Comparison of ENCODE assay signal across 8 cellular contexts in the genomic region with DNA sequence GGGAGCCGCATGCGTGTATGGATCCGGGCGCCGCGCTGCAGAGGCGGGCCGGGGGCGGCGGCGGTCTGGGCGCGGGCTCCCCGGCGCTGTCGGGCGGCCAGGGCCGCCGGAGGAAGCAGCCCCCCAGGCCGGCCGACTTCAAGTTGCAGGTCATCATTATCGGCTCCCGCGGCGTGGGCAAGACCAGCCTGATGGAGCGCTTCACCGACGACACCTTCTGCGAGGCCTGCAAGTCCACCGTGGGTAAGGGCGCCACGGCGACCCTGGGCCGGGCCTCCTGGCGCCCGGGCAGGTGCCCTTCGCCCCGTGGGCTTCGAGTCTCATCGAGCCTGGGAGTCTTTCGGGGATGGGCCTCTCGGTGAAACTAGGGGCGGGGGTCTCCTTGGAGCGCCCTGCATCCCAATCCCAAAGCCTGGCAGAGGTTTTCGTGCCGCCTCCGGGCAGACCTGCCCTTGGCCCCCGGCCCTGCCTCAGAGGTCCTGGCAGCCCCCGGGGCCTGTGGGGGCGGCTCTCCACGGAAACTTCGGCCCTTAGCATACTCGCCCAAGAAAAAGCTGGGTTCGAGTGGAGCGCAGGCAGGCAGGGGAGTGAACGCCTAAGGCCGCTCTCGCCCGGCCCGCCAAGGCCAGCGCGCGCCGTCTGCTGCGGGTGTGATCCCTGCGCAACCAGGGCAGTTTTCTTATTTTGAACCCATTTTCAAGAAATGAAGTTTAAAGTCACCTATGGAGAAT. TPM values are rescaled to one million over a fixed set of nuclear protein-coding genes. Genes with fewer than 3 reads are reported as not detected.
A peak's percentile ranks its signal among the peaks of the same experiment; 100 is the strongest.
DNase-seq lines count a peak whose midpoint lies in the region; ATAC-seq and TF ChIP-seq lines count a peak whose summit lies in the region.

No MANE protein-coding gene starts in this region.

- no peak overlapping the region for H2BK120ac ChIP-seq in trophoblast cell (ENCODE audit: insufficient read depth, low read length, poor library complexity)

- WGBS in HUES64: under 1% methylated on average over 66 of the region's 66 CpGs
- no CpG with 5 or more reads among the region's 66 CpGs for WGBS in trophoblast cell (ENCODE audit: extremely low coverage, insufficient coverage, insufficient read length)

- peak overlapping the region; percentile 73 for H4K91ac ChIP-seq in trophoblast cell (ENCODE audit: low read depth, low read length)

- peak; percentile 12 for ATAC-seq in GM19467 (IDR thresholded peaks at IDR 0.05; ENCODE audit: unreplicated experiment)

- H3K9ac ChIP-seq in HUES64 (ENCODE audit: low read depth, low read length) (peak overlapping the region; percentile 84), trophoblast cell (ENCODE audit: low read length) (peak overlapping the region; percentile 82)

- no peaks in the 10 kb centered on the region for H3K9me3 ChIP-seq in HUES64 (ENCODE audit: insufficient read depth, low read depth, low read length)
- no peaks in the 10 kb centered on the region for H3K9me3 ChIP-seq in trophoblast cell (ENCODE audit: insufficient read depth, low read depth, low read length)

- H3K36me3 ChIP-seq in BJ (ENCODE audit: control insufficient read depth, insufficient read depth, low read length) (0 out of 2 replicates have a peak, but pooled peaks cover 2% of the 10 kb centered on the region), HUES64 (ENCODE audit: insufficient read depth, low read length) (peaks cover 13% of the 10 kb centered on the region), trophoblast cell (ENCODE audit: control insufficient read depth in 1 of 2, insufficient read depth in 2 of 2, low read length in 2 of 2) (peaks cover 3% of the 10 kb centered on the region in 2 experiments)

- H3K18ac ChIP-seq in trophoblast cell (ENCODE audit: low read length): peak overlapping the region; percentile 80

- peak overlapping the region; percentile 81 for H4K8ac ChIP-seq in trophoblast cell (ENCODE audit: low read depth, low read length)

- H2AFZ ChIP-seq in trophoblast cell (ENCODE audit: insufficient read depth, low read length, poor library complexity): peak overlapping the region; percentile 69

- H3K4me3 ChIP-seq in BJ (ENCODE audit: low read depth, low read length) (peak overlapping the region; percentile 93), HUES64 (ENCODE audit: low read length) (peak overlapping the region; percentile 93), foreskin fibroblast (ENCODE audit: low read depth in 1 of 2, low read length in 2 of 2) (peak overlapping the region; percentile 63 to 96), trophoblast cell (ENCODE audit: low read depth, low read length) (peak overlapping the region; percentile 85)

- POLR2A ChIA-PET in BJ (lab: Charles Lee): no interaction called here

- no peak overlapping the region for H2BK5ac ChIP-seq in trophoblast cell (ENCODE audit: low read depth, low read length, poor library complexity)

- peaks cover 6% of the 10 kb centered on the region for H3K79me2 ChIP-seq in trophoblast cell (ENCODE audit: control insufficient read depth, insufficient read depth, low read length, poor library complexity)

- H3K14ac ChIP-seq in trophoblast cell (ENCODE audit: low read length): peak overlapping the region; percentile 77

- peak overlapping the region; percentile 90 for H3K4ac ChIP-seq in trophoblast cell (ENCODE audit: low read depth, low read length)

- H3K4me1 ChIP-seq in HUES64 (ENCODE audit: insufficient read depth, low read length) (peaks cover 46% of the 10 kb centered on the region), trophoblast cell (ENCODE audit: control insufficient read depth in 1 of 2, insufficient read depth in 2 of 2, low read length in 2 of 2) (peaks cover 8 to 13% of the 10 kb centered on the region in 2 experiments)

- CTCF ChIA-PET in BJ (lab: Yijun Ruan, JAX): interaction anchor here (0.6 to 2.0 kb wide), 6 partner anchors 9 to 447 kb away, joined by 3 to 9 read pairs (median 3); no protein-coding TSS in a partner anchor

- H4K12ac ChIP-seq in trophoblast cell (ENCODE audit: low read depth, low read length): peak overlapping the region; percentile 70

- H3K27ac ChIP-seq in HUES64 (ENCODE audit: low read depth, low read length) (peak overlapping the region; percentile 62), trophoblast cell (ENCODE audit: low read depth, low read length) (no peak overlapping the region)

- no peak for TF ChIP-seq CTCF in BJ (IDR thresholded peaks at IDR 0.05; ENCODE audit: insufficient read depth, low read depth, low read length)
- TF ChIP-seq CTCF in foreskin fibroblast (IDR thresholded peaks at IDR 0.05; ENCODE audit: low read depth, low read length): no peak

- peak overlapping the region; percentile 53 for H2AK5ac ChIP-seq in trophoblast cell (ENCODE audit: low read length)

- peak overlapping the region; percentile 99 for H3K4me2 ChIP-seq in trophoblast cell (ENCODE audit: low read length)

- no peak overlapping the region for H2BK12ac ChIP-seq in trophoblast cell (ENCODE audit: low read length)

- DNase-seq in BJ (ENCODE audit: low read depth) (no peak), foreskin fibroblast (peak in 1 of 2 donors; percentile 44), trophoblast cell (peak in 1 of 2 donors; percentile 37), COR-L47 (lab: John Stamatoyannopoulos, UW) (no peak), NCI-H1436 treated with DMSO at 0.1 percent for 48 hours (lab: John Stamatoyannopoulos, UW) (no peak)
- DNase-seq in activated CD8-positive, alpha-beta memory T cell treated with anti-CD3 and anti-CD28 coated beads, Interleukin-2, amount 50 U/mL, for 4 hours: peak; percentile 17

- H3K23ac ChIP-seq in trophoblast cell (ENCODE audit: low read length): peak overlapping the region; percentile 19

- H3K27me3 ChIP-seq in BJ (ENCODE audit: control insufficient read depth, insufficient read depth, low read length) (0 out of 2 replicates have a peak, but pooled peaks cover under 1% of the 10 kb centered on the region), HUES64 (ENCODE audit: insufficient read depth, low read length) (peaks cover 15% of the 10 kb centered on the region), trophoblast cell (ENCODE audit: insufficient read depth, low read length) (no peaks in the 10 kb centered on the region)

- peaks cover 7% of the 10 kb centered on the region for H3K79me1 ChIP-seq in trophoblast cell (ENCODE audit: low read length)

RNA-seq across cellular contexts. Expression of a gene that starts 0.6 kb away (rescaled TPM):
- polyA plus RNA-seq in BJ (2011; rRNA removed): 8.8 and 25.6 TPM in 2 replicates
- 9.2 and 16.6 TPM in 2 replicates for polyA minus RNA-seq in BJ (2011; rRNA and poly(A)+ RNA removed)
- 31.4 TPM for polyA plus RNA-seq in HUES64 (2013, experiment 1 of 2)
- 36.5 TPM for polyA plus RNA-seq in HUES64 (2013, experiment 2 of 2)
- polyA plus RNA-seq in trophoblast cell (2013): 22.0 and 22.8 TPM in 2 replicates
